Comparison of ENCODE assay signal across 2 cellular contexts in the genomic region with DNA sequence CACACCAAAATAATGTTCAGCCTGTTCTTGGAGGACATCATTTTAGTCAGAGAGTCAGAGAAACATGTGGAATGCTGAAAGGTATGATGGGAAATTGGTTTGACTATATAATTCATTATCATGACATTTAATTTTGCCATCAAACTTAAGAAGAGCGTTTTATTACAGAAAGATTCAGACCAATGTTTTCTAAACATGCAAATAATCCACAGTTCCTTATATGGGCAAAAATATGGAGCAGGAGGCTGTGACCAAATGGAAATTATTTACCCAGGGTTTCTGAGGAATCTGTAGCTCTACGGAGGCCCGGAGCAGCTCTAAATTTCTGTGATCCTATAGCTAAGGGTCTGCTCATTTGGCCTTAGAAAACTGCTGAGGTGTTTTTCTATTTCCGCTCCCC.
TF ChIP-seq lines count a peak whose summit lies in the region.

No MANE protein-coding gene starts in this region.

TF ChIP-seq in GM23338, 12 proteins besides CTCF, POLR2A, EP300 and RAD21 (continued from another document):
- TF ChIP-seq ZNF331 (CRISPR knock-in tag; IDR thresholded peaks at IDR 0.05; ENCODE audit: low read depth) (no peak), REST (IDR thresholded peaks at IDR 0.05; ENCODE audit: unreplicated experiment) (no peak), STAT1 (IDR thresholded peaks at IDR 0.05; ENCODE audit: unreplicated experiment) (no peak)

TF ChIP-seq in K562, 482 proteins besides CTCF, POLR2A, EP300 and RAD21 (continued from another document):
- TF ChIP-seq, protein P1, sequence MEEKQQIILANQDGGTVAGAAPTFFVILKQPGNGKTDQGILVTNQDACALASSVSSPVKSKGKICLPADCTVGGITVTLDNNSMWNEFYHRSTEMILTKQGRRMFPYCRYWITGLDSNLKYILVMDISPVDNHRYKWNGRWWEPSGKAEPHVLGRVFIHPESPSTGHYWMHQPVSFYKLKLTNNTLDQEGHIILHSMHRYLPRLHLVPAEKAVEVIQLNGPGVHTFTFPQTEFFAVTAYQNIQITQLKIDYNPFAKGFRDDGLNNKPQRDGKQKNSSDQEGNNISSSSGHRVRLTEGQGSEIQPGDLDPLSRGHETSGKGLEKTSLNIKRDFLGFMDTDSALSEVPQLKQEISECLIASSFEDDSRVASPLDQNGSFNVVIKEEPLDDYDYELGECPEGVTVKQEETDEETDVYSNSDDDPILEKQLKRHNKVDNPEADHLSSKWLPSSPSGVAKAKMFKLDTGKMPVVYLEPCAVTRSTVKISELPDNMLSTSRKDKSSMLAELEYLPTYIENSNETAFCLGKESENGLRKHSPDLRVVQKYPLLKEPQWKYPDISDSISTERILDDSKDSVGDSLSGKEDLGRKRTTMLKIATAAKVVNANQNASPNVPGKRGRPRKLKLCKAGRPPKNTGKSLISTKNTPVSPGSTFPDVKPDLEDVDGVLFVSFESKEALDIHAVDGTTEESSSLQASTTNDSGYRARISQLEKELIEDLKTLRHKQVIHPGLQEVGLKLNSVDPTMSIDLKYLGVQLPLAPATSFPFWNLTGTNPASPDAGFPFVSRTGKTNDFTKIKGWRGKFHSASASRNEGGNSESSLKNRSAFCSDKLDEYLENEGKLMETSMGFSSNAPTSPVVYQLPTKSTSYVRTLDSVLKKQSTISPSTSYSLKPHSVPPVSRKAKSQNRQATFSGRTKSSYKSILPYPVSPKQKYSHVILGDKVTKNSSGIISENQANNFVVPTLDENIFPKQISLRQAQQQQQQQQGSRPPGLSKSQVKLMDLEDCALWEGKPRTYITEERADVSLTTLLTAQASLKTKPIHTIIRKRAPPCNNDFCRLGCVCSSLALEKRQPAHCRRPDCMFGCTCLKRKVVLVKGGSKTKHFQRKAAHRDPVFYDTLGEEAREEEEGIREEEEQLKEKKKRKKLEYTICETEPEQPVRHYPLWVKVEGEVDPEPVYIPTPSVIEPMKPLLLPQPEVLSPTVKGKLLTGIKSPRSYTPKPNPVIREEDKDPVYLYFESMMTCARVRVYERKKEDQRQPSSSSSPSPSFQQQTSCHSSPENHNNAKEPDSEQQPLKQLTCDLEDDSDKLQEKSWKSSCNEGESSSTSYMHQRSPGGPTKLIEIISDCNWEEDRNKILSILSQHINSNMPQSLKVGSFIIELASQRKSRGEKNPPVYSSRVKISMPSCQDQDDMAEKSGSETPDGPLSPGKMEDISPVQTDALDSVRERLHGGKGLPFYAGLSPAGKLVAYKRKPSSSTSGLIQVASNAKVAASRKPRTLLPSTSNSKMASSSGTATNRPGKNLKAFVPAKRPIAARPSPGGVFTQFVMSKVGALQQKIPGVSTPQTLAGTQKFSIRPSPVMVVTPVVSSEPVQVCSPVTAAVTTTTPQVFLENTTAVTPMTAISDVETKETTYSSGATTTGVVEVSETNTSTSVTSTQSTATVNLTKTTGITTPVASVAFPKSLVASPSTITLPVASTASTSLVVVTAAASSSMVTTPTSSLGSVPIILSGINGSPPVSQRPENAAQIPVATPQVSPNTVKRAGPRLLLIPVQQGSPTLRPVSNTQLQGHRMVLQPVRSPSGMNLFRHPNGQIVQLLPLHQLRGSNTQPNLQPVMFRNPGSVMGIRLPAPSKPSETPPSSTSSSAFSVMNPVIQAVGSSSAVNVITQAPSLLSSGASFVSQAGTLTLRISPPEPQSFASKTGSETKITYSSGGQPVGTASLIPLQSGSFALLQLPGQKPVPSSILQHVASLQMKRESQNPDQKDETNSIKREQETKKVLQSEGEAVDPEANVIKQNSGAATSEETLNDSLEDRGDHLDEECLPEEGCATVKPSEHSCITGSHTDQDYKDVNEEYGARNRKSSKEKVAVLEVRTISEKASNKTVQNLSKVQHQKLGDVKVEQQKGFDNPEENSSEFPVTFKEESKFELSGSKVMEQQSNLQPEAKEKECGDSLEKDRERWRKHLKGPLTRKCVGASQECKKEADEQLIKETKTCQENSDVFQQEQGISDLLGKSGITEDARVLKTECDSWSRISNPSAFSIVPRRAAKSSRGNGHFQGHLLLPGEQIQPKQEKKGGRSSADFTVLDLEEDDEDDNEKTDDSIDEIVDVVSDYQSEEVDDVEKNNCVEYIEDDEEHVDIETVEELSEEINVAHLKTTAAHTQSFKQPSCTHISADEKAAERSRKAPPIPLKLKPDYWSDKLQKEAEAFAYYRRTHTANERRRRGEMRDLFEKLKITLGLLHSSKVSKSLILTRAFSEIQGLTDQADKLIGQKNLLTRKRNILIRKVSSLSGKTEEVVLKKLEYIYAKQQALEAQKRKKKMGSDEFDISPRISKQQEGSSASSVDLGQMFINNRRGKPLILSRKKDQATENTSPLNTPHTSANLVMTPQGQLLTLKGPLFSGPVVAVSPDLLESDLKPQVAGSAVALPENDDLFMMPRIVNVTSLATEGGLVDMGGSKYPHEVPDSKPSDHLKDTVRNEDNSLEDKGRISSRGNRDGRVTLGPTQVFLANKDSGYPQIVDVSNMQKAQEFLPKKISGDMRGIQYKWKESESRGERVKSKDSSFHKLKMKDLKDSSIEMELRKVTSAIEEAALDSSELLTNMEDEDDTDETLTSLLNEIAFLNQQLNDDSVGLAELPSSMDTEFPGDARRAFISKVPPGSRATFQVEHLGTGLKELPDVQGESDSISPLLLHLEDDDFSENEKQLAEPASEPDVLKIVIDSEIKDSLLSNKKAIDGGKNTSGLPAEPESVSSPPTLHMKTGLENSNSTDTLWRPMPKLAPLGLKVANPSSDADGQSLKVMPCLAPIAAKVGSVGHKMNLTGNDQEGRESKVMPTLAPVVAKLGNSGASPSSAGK (IDR thresholded peaks at IDR 0.05): 0 out of 2 replicates have a peak, but pooled peaks have one; percentile 10
- peak; percentile 11 for TF ChIP-seq C11orf30 (IDR thresholded peaks at IDR 0.05; ENCODE audit: low read depth)
- no peak for TF ChIP-seq MED1 (CRISPR knock-in tag; IDR thresholded peaks at IDR 0.05; ENCODE audit: borderline replicate concordance)
- peak; percentile 58 for TF ChIP-seq ZNF316 (IDR thresholded peaks at IDR 0.05)
- no peak for TF ChIP-seq TFE3 (CRISPR knock-in tag; IDR thresholded peaks at IDR 0.05)
- TF ChIP-seq SRF (CRISPR knock-in tag; IDR thresholded peaks at IDR 0.05): peak in 1 of 2 experiments; percentile 81; a peak in 1 of 4 replicates
